13 cellular contexts compared by ENCODE assay signal in genomic region chr11:65810046-65810868, GRCh38. TPM values are rescaled to one million over a fixed set of nuclear protein-coding genes. Genes with fewer than 3 reads are reported as not detected.
A peak's percentile ranks its signal among the peaks of the same experiment; 100 is the strongest.
DNase-seq lines count a peak whose midpoint lies in the region; ATAC-seq and TF ChIP-seq lines count a peak whose summit lies in the region.
"Had no signal": no experiment of that assay in that cellular context is flagged by ENCODE, and none has a peak within 500 bp of the region (broad histone marks: within the 10 kb centered on the region; RNA-seq: fewer than 3 reads in every experiment).

No MANE protein-coding gene starts in this region.

- no peaks in the 10 kb centered on the region for H3K4me1 ChIP-seq in mucosa of descending colon (ENCODE audit: low read depth)

- no peak overlapping the region for H3K4me3 ChIP-seq in GM06990 (replicated peaks; ENCODE audit: low read depth, low read length)
- H3K4me3 ChIP-seq in mucosa of descending colon: no peak overlapping the region
- H3K4me3 ChIP-seq: esophagus muscularis mucosa had no signal

- no peaks in the 10 kb centered on the region; the same call in 1 of the 2 replicates for H3K27me3 ChIP-seq in GM06990 (replicated peaks; ENCODE audit: control insufficient read depth, insufficient read depth, low read length)

- no peaks in the 10 kb centered on the region for H3K9me3 Mint-ChIP-seq in WTC11

- no peaks in the 10 kb centered on the region for H3K9me3 ChIP-seq in mucosa of descending colon
- H3K9me3 ChIP-seq: esophagus muscularis mucosa had no signal

- H3K27ac Mint-ChIP-seq in WTC11: peak overlapping the region; percentile 38; the same call in 1 of the 2 replicates

- no peak for ATAC-seq in WTC11
- peak; percentile 79 for ATAC-seq in mucosa of descending colon
- no peak for ATAC-seq in GM18511 (IDR thresholded peaks at IDR 0.05; ENCODE audit: unreplicated experiment)
- ATAC-seq in GM18909 (IDR thresholded peaks at IDR 0.05; ENCODE audit: poor library complexity, unreplicated experiment): no peak

- H3K4me3 Mint-ChIP-seq in WTC11: no peak overlapping the region

- no peak for DNase-seq in GM06990 (ENCODE audit: extremely low read depth, insufficient read length)
- DNase-seq in HEK293T (ENCODE audit: extremely low spot score): no peak
- no peak for DNase-seq in WTC11 (ENCODE audit: low spot score)
- peak in 1 of 3 donors; percentile 37 for DNase-seq in mucosa of descending colon
- DNase-seq in NCI-H1105 treated with DMSO at 0.1 percent for 48 hours (lab: John Stamatoyannopoulos, UW): no peak
- DNase-seq: activated CD4-positive, alpha-beta T cell treated with anti-CD3 and anti-CD28 coated beads for 4 hours; activated gamma-delta T cell treated with Interleukin-2 at 50 U/mL for 16 hours; Kasumi-1 had no signal

- H3K36me3 Mint-ChIP-seq in WTC11: no peaks in the 10 kb centered on the region

- no peaks in the 10 kb centered on the region; the same call in 1 of the 2 replicates for H3K27me3 Mint-ChIP-seq in WTC11 (ENCODE audit: low read depth)

- H3K36me3 ChIP-seq in GM06990 (ENCODE audit: control insufficient read depth, insufficient read depth, low read length): no peaks in the 10 kb centered on the region
- H3K36me3 ChIP-seq in mucosa of descending colon (ENCODE audit: low read depth): no peaks in the 10 kb centered on the region

- peak; percentile 3 for TF ChIP-seq CTCF in GM06990 (IDR thresholded peaks at IDR 0.05; ENCODE audit: insufficient read depth, low read length, poor library complexity, severe bottlenecking)
- no peak for TF ChIP-seq CTCF in WTC11 (IDR thresholded peaks at IDR 0.05)
- no peak for TF ChIP-seq CTCF in mucosa of descending colon (IDR thresholded peaks at IDR 0.05)

- CTCF ChIA-PET in HEK293T (lab: Yijun Ruan, JAX): interaction anchor here (0.6 to 3.6 kb wide), 2 partner anchors 30 to 189 kb away, joined by 3 to 10 read pairs; no protein-coding TSS in a partner anchor
- CTCF ChIA-PET in WTC11 (lab: Charles Lee): interaction anchor here (0.7 to 11.3 kb wide), 9 partner anchors 22 to 78 kb away, joined by 3 to 130 read pairs (median 4); partner anchors contain the start of genes AP5B1, FIBP and OVOL1

- no peaks in the 10 kb centered on the region for H3K4me1 Mint-ChIP-seq in WTC11

- POLR2A ChIA-PET in HEK293T (lab: Yijun Ruan, JAX) (interaction anchor here (1.1 kb wide), 1 partner anchor 242 kb away, joined by 3 read pairs; the partner anchor contains the start of gene SF3B2), WTC11 (lab: Charles Lee) (interaction anchor here (0.6 kb wide), 1 partner anchor 9 kb away, joined by 3 read pairs; no protein-coding TSS in a partner anchor)

- intact Hi-C loops in mucosa of descending colon (cut with DNase I, micrococcal nuclease): loop anchor here in 1 of 2 donors (10.0 kb wide), 1 partner anchor 105 kb away; no protein-coding TSS in a partner anchor

TF ChIP-seq in HEK293T, 16 proteins besides CTCF, POLR2A, EP300 and RAD21:
- TF ChIP-seq TARDBP (IDR thresholded peaks at IDR 0.05) (peak; percentile 89), SP1 (IDR thresholded peaks at IDR 0.05) (no peak)

TF ChIP-seq in WTC11, 78 proteins besides CTCF, POLR2A, EP300 and RAD21:
- TF ChIP-seq ZNF121 (CRISPR knock-in tag; IDR thresholded peaks at IDR 0.05) (0 out of 2 replicates have a peak, but pooled peaks have one; percentile 17), ZBTB43 (CRISPR knock-in tag; IDR thresholded peaks at IDR 0.05) (peak; percentile 99), SMAD4 (CRISPR knock-in tag; IDR thresholded peaks at IDR 0.05) (no peak)
TF ChIP-seq in WTC11: peak in this region for 2.

RNA-seq across cellular contexts. Expression of gene OVOL1, which starts 23.4 kb away (rescaled TPM):
- total RNA-seq in WTC11 (2021) (6.8 to 7.7 TPM (median 7.7 TPM) in 3 replicates), mucosa of descending colon (10 to 100 TPM; 16.5 to 48.6 (median 34.3) TPM)
- total RNA-seq: esophagus muscularis mucosa, mononuclear cell, NCI-H460 had no signal

RNA-seq across cellular contexts. Expression of gene SNX32, which starts 23.5 kb away (rescaled TPM):
- total RNA-seq in WTC11 (2021) (2.2 to 3.4 TPM (median 2.9 TPM) in 3 replicates), mucosa of descending colon (1 to 10 TPM; 1.1 to 9.4 (median 1.4) TPM)
- total RNA-seq: mononuclear cell had no signal

RNA-seq across cellular contexts. Expression of gene AP5B1, which starts 29.5 kb away (rescaled TPM):
- total RNA-seq in WTC11 (2021): 16.5 to 17.7 TPM (median 17.2 TPM) in 3 replicates
- total RNA-seq in mucosa of descending colon: 10 to 100 TPM; 21.2 to 21.8 (median 21.3) TPM

RNA-seq across cellular contexts. Expression of gene CFL1, which starts 47.7 kb away (rescaled TPM):
- total RNA-seq in WTC11 (2021) (1,014 to 1,073 TPM (median 1,031 TPM) in 3 replicates), mucosa of descending colon (1,000 to 10,000 TPM; 1,004 to 2,046 (median 1,725) TPM)

RNA-seq across cellular contexts. Expression of gene MUS81, which starts 50.0 kb away (rescaled TPM):
- total RNA-seq in WTC11 (2021) (44.9 to 45.9 TPM (median 45.1 TPM) in 3 replicates), mucosa of descending colon (10 to 100 TPM; 48.0 to 81.8 (median 58.7) TPM)
